ENCODE assay signal across 30 cellular contexts in genomic region chr19:32497386-32497785, GRCh38.
"Had no signal": no experiment of that assay in that cellular context is flagged by ENCODE, and none has a peak within 500 bp of the region (broad histone marks: within the 10 kb centered on the region; RNA-seq: fewer than 3 reads in every experiment).

No MANE protein-coding gene starts in this region.

- H3K36me3 ChIP-seq: ascending aorta, breast epithelium, cardiac muscle cell, colonic mucosa had no signal

- H3K9me3 ChIP-seq: ascending aorta, colonic mucosa had no signal

- H3K4me1 Mint-ChIP-seq: activated CD4-positive, alpha-beta T cell treated with anti-CD3 and anti-CD28 coated beads for 36 hours; activated CD4-positive, alpha-beta T cell treated with anti-CD3 and anti-CD28 coated beads, Interleukin-2, amount 10 ng/mL, durations not matched to agents 7 days and 5 days; activated naive CD4-positive, alpha-beta T cell treated with anti-CD3 and anti-CD28 coated beads, Interleukin-2, amount 10 ng/mL, durations not matched to agents 7 days and 5 days; brain had no signal

- H3K4me3 Mint-ChIP-seq: activated CD4-positive, alpha-beta memory T cell treated with anti-CD3 and anti-CD28 coated beads, Interleukin-2, amount 10 ng/mL, durations not matched to agents 7 days and 5 days; activated CD4-positive, alpha-beta T cell treated with anti-CD3 and anti-CD28 coated beads for 36 hours; activated CD4-positive, alpha-beta T cell treated with anti-CD3 and anti-CD28 coated beads, Interleukin-2, amount 10 ng/mL, durations not matched to agents 7 days and 5 days; activated naive CD4-positive, alpha-beta T cell treated with anti-CD3 and anti-CD28 coated beads, Interleukin-2, amount 10 ng/mL, durations not matched to agents 7 days and 5 days; activated naive CD8-positive, alpha-beta T cell treated with anti-CD3 and anti-CD28 coated beads, Interleukin-2, amount 10 ng/mL, durations not matched to agents 7 days and 5 days; activated T-cell treated with anti-CD3 and anti-CD28 coated beads, Interleukin-2, amount 50 U/mL, for 24 hours; activated T-cell treated with anti-CD3 and anti-CD28 coated beads, Interleukin-2, amount 50 U/mL, for 72 hours; brain; T-helper 17 cell; T-helper 2 cell treated with Interferon-gamma antibody and Interleukin-4, amounts not matched to agents 5 μg/mL and 100 μg/mL, for 36 hours had no signal

- H3K27ac ChIP-seq: ascending aorta, breast epithelium, cardiac muscle cell, colonic mucosa, epithelial cell of prostate had no signal

- H3K9me3 Mint-ChIP-seq: activated CD4-positive, alpha-beta memory T cell treated with anti-CD3 and anti-CD28 coated beads, Interleukin-2, amount 10 ng/mL, durations not matched to agents 7 days and 5 days; activated CD4-positive, alpha-beta T cell treated with anti-CD3 and anti-CD28 coated beads, Interleukin-2, amount 10 ng/mL, durations not matched to agents 7 days and 5 days; activated naive CD4-positive, alpha-beta T cell treated with anti-CD3 and anti-CD28 coated beads, Interleukin-2, amount 10 ng/mL, durations not matched to agents 7 days and 5 days; activated naive CD8-positive, alpha-beta T cell treated with anti-CD3 and anti-CD28 coated beads, Interleukin-2, amount 10 ng/mL, durations not matched to agents 7 days and 5 days; activated T-cell treated with anti-CD3 and anti-CD28 coated beads, Interleukin-2, amount 50 U/mL, for 24 hours; activated T-cell treated with anti-CD3 and anti-CD28 coated beads, Interleukin-2, amount 50 U/mL, for 72 hours; brain; T-helper 2 cell treated with Interferon-gamma antibody and Interleukin-4, amounts not matched to agents 5 μg/mL and 100 μg/mL, for 36 hours had no signal

- H3K4me3 ChIP-seq: ascending aorta, breast epithelium, cardiac muscle cell, colonic mucosa had no signal

- H3K27me3 Mint-ChIP-seq: activated CD4-positive, alpha-beta memory T cell treated with anti-CD3 and anti-CD28 coated beads, Interleukin-2, amount 10 ng/mL, durations not matched to agents 7 days and 5 days; activated CD4-positive, alpha-beta T cell treated with anti-CD3 and anti-CD28 coated beads for 36 hours; activated CD4-positive, alpha-beta T cell treated with anti-CD3 and anti-CD28 coated beads, Interleukin-2, amount 10 ng/mL, durations not matched to agents 7 days and 5 days; activated naive CD4-positive, alpha-beta T cell treated with anti-CD3 and anti-CD28 coated beads, Interleukin-2, amount 10 ng/mL, durations not matched to agents 7 days and 5 days; activated T-cell treated with anti-CD3 and anti-CD28 coated beads, Interleukin-2, amount 50 U/mL, for 24 hours had no signal

- DNase-seq: activated CD4-positive, alpha-beta memory T cell treated with anti-CD3 and anti-CD28 coated beads, Interleukin-2, amount 10 ng/mL, durations not matched to agents 7 days and 5 days; activated CD4-positive, alpha-beta T cell treated with anti-CD3 and anti-CD28 coated beads for 36 hours; activated CD4-positive, alpha-beta T cell treated with anti-CD3 and anti-CD28 coated beads, Interleukin-2, amount 10 ng/mL, durations not matched to agents 7 days and 5 days; activated CD4-positive, alpha-beta T cell treated with anti-CD3 and anti-CD28 coated beads, Interleukin-2, amount 50 U/mL, for 4 hours; activated CD4-positive, CD25-positive, alpha-beta regulatory T cell; activated CD4-positive, CD25-positive, alpha-beta regulatory T cell treated with anti-CD3 and anti-CD28 coated beads, Interleukin-2, amount 50 U/mL, for 72 hours; activated CD8-positive, alpha-beta memory T cell treated with anti-CD3 and anti-CD28 coated beads, Interleukin-2, amount 50 U/mL, for 48 hours; activated gamma-delta T cell; activated naive CD4-positive, alpha-beta T cell; activated naive CD4-positive, alpha-beta T cell treated with anti-CD3 and anti-CD28 coated beads, Interleukin-2, amount 10 ng/mL, durations not matched to agents 7 days and 5 days; activated naive CD8-positive, alpha-beta T cell treated with anti-CD3 and anti-CD28 coated beads, Interleukin-2, amount 10 ng/mL, durations not matched to agents 7 days and 5 days; activated T-cell treated with anti-CD3 and anti-CD28 coated beads for 4 hours; activated T-cell treated with anti-CD3 and anti-CD28 coated beads, Interleukin-2, amount 50 U/mL, for 24 hours; activated T-cell treated with anti-CD3 and anti-CD28 coated beads, Interleukin-2, amount 50 U/mL, for 72 hours; central memory CD4-positive, alpha-beta T cell; cerebellar nuclear complex; colonic mucosa; effector CD8-positive, alpha-beta T cell; foreskin fibroblast; head of caudate nucleus; T-helper 1 cell; T-helper 17 cell; T1000 had no signal

- H3K27me3 ChIP-seq: ascending aorta, breast epithelium, cardiac muscle cell, colonic mucosa had no signal

- H3K4me1 ChIP-seq: ascending aorta, breast epithelium, colonic mucosa had no signal

- H3K27ac Mint-ChIP-seq: activated CD4-positive, alpha-beta memory T cell treated with anti-CD3 and anti-CD28 coated beads, Interleukin-2, amount 10 ng/mL, durations not matched to agents 7 days and 5 days; activated CD4-positive, alpha-beta T cell treated with anti-CD3 and anti-CD28 coated beads for 36 hours; activated CD4-positive, alpha-beta T cell treated with anti-CD3 and anti-CD28 coated beads, Interleukin-2, amount 10 ng/mL, durations not matched to agents 7 days and 5 days; activated naive CD4-positive, alpha-beta T cell treated with anti-CD3 and anti-CD28 coated beads, Interleukin-2, amount 10 ng/mL, durations not matched to agents 7 days and 5 days; activated naive CD4-positive, alpha-beta T cell treated with anti-CD3 and anti-CD28 coated beads, Interleukin-2, amount 50 U/mL, for 72 hours; activated naive CD8-positive, alpha-beta T cell treated with anti-CD3 and anti-CD28 coated beads, Interleukin-2, amount 10 ng/mL, durations not matched to agents 7 days and 5 days; activated T-cell treated with anti-CD3 and anti-CD28 coated beads, Interleukin-2, amount 50 U/mL, for 24 hours; activated T-cell treated with anti-CD3 and anti-CD28 coated beads, Interleukin-2, amount 50 U/mL, for 72 hours; brain; T-helper 17 cell; T-helper 2 cell treated with Interferon-gamma antibody and Interleukin-4, amounts not matched to agents 5 μg/mL and 100 μg/mL, for 36 hours had no signal

- H3K36me3 Mint-ChIP-seq: activated naive CD4-positive, alpha-beta T cell treated with anti-CD3 and anti-CD28 coated beads, Interleukin-2, amount 10 ng/mL, durations not matched to agents 7 days and 5 days; activated naive CD4-positive, alpha-beta T cell treated with anti-CD3 and anti-CD28 coated beads, Interleukin-2, amount 50 U/mL, for 72 hours; activated naive CD8-positive, alpha-beta T cell treated with anti-CD3 and anti-CD28 coated beads, Interleukin-2, amount 10 ng/mL, durations not matched to agents 7 days and 5 days; brain had no signal
